In the genomic region with DNA sequence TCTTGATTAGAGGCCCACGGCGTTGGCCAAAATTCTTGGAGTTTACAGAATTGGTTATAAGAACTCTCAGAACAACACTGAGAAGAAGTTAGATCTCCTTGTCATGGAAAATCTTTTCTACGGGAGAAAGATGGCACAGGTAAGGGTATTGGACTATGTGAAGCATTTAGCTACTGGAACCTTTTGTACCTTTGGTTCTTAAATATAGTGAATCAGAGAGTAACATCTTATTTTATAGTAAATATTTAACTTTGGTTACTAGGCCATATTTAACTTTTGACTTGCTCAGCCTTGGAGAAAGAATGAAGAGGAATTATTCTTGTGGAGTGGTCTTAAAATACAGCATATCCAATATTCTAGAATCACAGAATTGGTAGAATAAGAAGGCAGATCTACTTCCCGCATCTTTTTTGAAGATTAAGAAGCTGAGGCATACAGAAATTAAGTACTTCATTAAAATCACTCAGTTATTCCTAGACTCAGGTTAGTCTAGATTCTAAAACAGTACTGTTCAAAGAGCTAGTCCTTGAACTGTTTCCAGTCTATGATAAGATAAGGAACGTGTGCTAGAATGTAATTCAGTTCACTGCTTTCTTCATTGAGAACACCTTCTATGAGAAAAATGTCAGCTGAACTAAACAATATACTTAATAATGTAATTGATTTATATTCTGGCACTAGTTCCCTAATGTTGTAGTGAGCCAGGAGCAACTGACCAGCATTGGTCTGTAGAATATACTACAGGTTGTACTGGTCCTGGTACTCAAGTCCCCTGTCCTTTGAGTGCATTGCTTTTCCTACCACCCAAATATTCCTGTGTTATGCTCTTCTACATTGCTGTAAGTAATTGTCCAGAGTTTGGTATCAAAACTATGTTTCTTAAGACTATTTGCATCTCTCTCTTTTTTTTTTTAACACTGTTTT, we compare ENCODE assay signal across 21 cellular contexts. TPM values are rescaled to one million over a fixed set of nuclear protein-coding genes. Genes with fewer than 3 reads are reported as not detected.
"Had no signal": no experiment of that assay in that cellular context is flagged by ENCODE, and none has a peak within 500 bp of the region (broad histone marks: within the 10 kb centered on the region; RNA-seq: fewer than 3 reads in every experiment).

No MANE protein-coding gene starts in this region.

- H3K9me3 ChIP-seq: gastrocnemius medialis, heart right ventricle, lower lobe of right lung, ovary had no signal

- H3K27me3 Mint-ChIP-seq: natural killer cell treated with Interleukin-12 subunit alpha and Interleukin-12 subunit beta and Interleukin-15 and Interleukin-18, amount 100 ng/mL, for 72 hours; progenitor cell of endocrine pancreas; type B pancreatic cell had no signal

- DNase-seq: effector CD8-positive, alpha-beta T cell; gastrocnemius medialis; heart right ventricle; hypothalamus; kidney glomerular epithelial cell; lower lobe of right lung; mesenchymal stem cell; midbrain; nucleus accumbens; ovary; stimulated activated CD4-positive, alpha-beta T cell treated with anti-CD3 and anti-CD28 coated beads, Interleukin-2, amount 100 ng/mL, for 24 hours; stimulated activated CD4-positive, alpha-beta T cell treated with anti-CD3 and anti-CD28 coated beads, Interleukin-4, amount 100 ng/mL, for 4 hours; stimulated activated naive CD4-positive, alpha-beta T cell treated with Interleukin-2 at 50 U/mL for 16 hours had no signal

- H3K27me3 ChIP-seq: gastrocnemius medialis, heart right ventricle, neural progenitor cell, ovary had no signal

- H3K36me3 ChIP-seq: ovary had no signal

- H3K27ac Mint-ChIP-seq: natural killer cell treated with Interleukin-12 subunit alpha and Interleukin-12 subunit beta and Interleukin-15 and Interleukin-18, amount 100 ng/mL, for 72 hours; neural progenitor cell; progenitor cell of endocrine pancreas; type B pancreatic cell had no signal

- ATAC-seq: esophagus mucosa; gastrocnemius medialis; heart right ventricle; lower lobe of right lung; natural killer cell treated with Interleukin-12 subunit alpha and Interleukin-12 subunit beta and Interleukin-15 and Interleukin-18, amount 100 ng/mL, for 72 hours; sciatic nerve had no signal

- H3K4me1 ChIP-seq: gastrocnemius medialis, lower lobe of right lung, neural progenitor cell had no signal

- H3K4me3 ChIP-seq: coronary artery, gastrocnemius medialis, heart right ventricle, lower lobe of right lung, neural progenitor cell, ovary had no signal

- H3K4me1 Mint-ChIP-seq: neural progenitor cell had no signal

- H3K9me3 Mint-ChIP-seq: natural killer cell treated with Interleukin-12 subunit alpha and Interleukin-12 subunit beta and Interleukin-15 and Interleukin-18, amount 100 ng/mL, for 72 hours; neural progenitor cell; type B pancreatic cell had no signal

- H3K27ac ChIP-seq: coronary artery, gastrocnemius medialis, heart right ventricle, lower lobe of right lung, neural progenitor cell, ovary had no signal

- H3K4me3 Mint-ChIP-seq: natural killer cell treated with Interleukin-12 subunit alpha and Interleukin-12 subunit beta and Interleukin-15 and Interleukin-18, amount 100 ng/mL, for 72 hours; neural progenitor cell; type B pancreatic cell had no signal

RNA-seq across cellular contexts. Expression of gene PTH2R, which starts 53.7 kb away (rescaled TPM):
- total RNA-seq: chondrocyte; esophagus mucosa; gastrocnemius medialis; heart right ventricle; natural killer cell treated with Interleukin-12 subunit alpha and Interleukin-12 subunit beta and Interleukin-15 and Interleukin-18, amount 100 ng/mL, for 72 hours had no signal
